ENCODE assay signal across 1 cellular context in the genomic region with DNA sequence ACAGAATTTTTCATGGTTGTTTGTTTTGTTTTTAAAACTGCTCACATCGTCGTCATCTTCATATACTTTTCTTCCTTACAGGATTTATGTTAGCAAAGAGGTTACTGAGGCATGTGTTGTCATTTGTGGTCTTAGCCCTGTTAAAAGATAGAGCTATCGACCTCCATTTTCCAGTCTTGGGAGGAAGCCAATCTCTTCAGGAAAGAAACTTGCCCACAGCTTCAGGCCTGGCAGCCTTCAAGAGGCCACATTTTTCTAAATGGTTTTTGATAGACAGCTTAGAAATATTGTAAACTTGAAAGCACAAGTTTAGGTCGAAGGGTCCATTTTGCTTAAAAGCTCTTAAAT.
TF ChIP-seq lines count a peak whose summit lies in the region.

No MANE protein-coding gene starts in this region.

TF ChIP-seq in IMR-90, 13 proteins besides CTCF, POLR2A, EP300 and RAD21:
- TF ChIP-seq MXI1 (IDR thresholded peaks at IDR 0.05; ENCODE audit: borderline replicate concordance, low read depth, low read length), result no peak
- TF ChIP-seq MAZ (IDR thresholded peaks at IDR 0.05; ENCODE audit: borderline replicate concordance, low read depth, low read length), result no peak
- no peak for TF ChIP-seq FOS (IDR thresholded peaks at IDR 0.05; ENCODE audit: low read depth, low read length)
- TF ChIP-seq BHLHE40 (IDR thresholded peaks at IDR 0.05; ENCODE audit: low read depth, low read length), result no peak
- TF ChIP-seq SMC3 (IDR thresholded peaks at IDR 0.05; ENCODE audit: low read depth, low read length), result no peak
- TF ChIP-seq RFX5 (IDR thresholded peaks at IDR 0.05; ENCODE audit: low read depth, low read length), result no peak
- TF ChIP-seq, protein P1, sequence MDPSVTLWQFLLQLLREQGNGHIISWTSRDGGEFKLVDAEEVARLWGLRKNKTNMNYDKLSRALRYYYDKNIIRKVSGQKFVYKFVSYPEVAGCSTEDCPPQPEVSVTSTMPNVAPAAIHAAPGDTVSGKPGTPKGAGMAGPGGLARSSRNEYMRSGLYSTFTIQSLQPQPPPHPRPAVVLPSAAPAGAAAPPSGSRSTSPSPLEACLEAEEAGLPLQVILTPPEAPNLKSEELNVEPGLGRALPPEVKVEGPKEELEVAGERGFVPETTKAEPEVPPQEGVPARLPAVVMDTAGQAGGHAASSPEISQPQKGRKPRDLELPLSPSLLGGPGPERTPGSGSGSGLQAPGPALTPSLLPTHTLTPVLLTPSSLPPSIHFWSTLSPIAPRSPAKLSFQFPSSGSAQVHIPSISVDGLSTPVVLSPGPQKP (IDR thresholded peaks at IDR 0.05; ENCODE audit: borderline replicate concordance, low read depth, low read length), result no peak
- TF ChIP-seq CEBPB (IDR thresholded peaks at IDR 0.05; ENCODE audit: low read depth, low read length), result no peak
